In the genomic region with DNA sequence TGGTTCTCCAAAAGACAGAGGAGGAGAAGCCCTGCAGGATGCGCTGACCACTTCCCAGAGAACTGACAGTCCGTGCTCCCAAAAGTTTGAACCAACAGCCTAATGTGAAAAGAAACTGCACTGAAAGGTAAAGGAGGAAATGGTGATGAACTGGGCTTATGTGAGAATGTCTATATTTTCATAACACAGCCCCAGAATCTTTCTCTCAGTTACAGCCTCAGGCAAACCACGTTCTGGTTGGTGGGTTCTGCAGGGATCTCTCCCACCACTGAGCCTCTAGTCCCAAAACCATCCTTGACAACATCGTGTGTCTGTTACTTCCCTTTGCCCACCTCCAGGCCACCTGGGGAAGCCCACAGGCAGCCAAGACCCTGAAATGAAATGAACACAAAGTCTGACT, we compare ENCODE assay signal across 11 cellular contexts. TPM values are rescaled to one million over a fixed set of nuclear protein-coding genes. Genes with fewer than 3 reads are reported as not detected.
DNase-seq lines count a peak whose midpoint lies in the region; ATAC-seq lines count a peak whose summit lies in the region.
"Had no signal": no experiment of that assay in that cellular context is flagged by ENCODE, and none has a peak within 500 bp of the region (broad histone marks: within the 10 kb centered on the region; RNA-seq: fewer than 3 reads in every experiment).

No MANE protein-coding gene starts in this region.

- peaks cover 33% of the 10 kb centered on the region for H3K79me2 ChIP-seq in GM23248 (ENCODE audit: insufficient read depth)

- H3K36me3 ChIP-seq in GM23248 (ENCODE audit: low read depth) (peaks cover 60% of the 10 kb centered on the region), adipocyte (ENCODE audit: control insufficient read depth, insufficient read depth, low read length, severe bottlenecking) (peaks cover 70% of the 10 kb centered on the region), skeletal muscle tissue (ENCODE audit: control insufficient read depth in 3 of 3, insufficient read depth in 3 of 3, low read length in 3 of 3) (peaks cover 21 to 50% (median 41%) of the 10 kb centered on the region in 3 donors)

- no peaks in the 10 kb centered on the region; the same call in 1 of the 2 replicates for H4K20me1 ChIP-seq in GM23248 (ENCODE audit: insufficient read depth)

- H3K4me1 Mint-ChIP-seq in activated naive CD8-positive, alpha-beta T cell treated with anti-CD3 and anti-CD28 coated beads, Interleukin-2, amount 50 U/mL, for 24 hours, result peaks cover 10% of the 10 kb centered on the region

- H3K27ac ChIP-seq in GM23248, result peak overlapping the region; percentile 99
- peak overlapping the region; percentile 77 for H3K27ac ChIP-seq in skeletal muscle tissue (ENCODE audit: low read depth, low read length)

- peaks cover 2% of the 10 kb centered on the region for H3K27me3 Mint-ChIP-seq in activated naive CD8-positive, alpha-beta T cell treated with anti-CD3 and anti-CD28 coated beads, Interleukin-2, amount 50 U/mL, for 24 hours

- no peaks in the 10 kb centered on the region for H3K9me3 Mint-ChIP-seq in activated naive CD8-positive, alpha-beta T cell treated with anti-CD3 and anti-CD28 coated beads, Interleukin-2, amount 50 U/mL, for 24 hours
- H3K9me3 Mint-ChIP-seq: activated naive CD8-positive, alpha-beta T cell treated with anti-CD3 and anti-CD28 coated beads, Interleukin-2, amount 10 ng/mL, durations not matched to agents 7 days and 5 days had no signal

- H3K27ac Mint-ChIP-seq in activated naive CD8-positive, alpha-beta T cell treated with anti-CD3 and anti-CD28 coated beads, Interleukin-2, amount 50 U/mL, for 24 hours, result no peak overlapping the region
- H3K27ac Mint-ChIP-seq: activated naive CD8-positive, alpha-beta T cell treated with anti-CD3 and anti-CD28 coated beads, Interleukin-2, amount 10 ng/mL, durations not matched to agents 7 days and 5 days had no signal

- H3K27me3 ChIP-seq in GM23248 (replicated peaks; ENCODE audit: insufficient read depth), result no peaks in the 10 kb centered on the region
- no peaks in the 10 kb centered on the region for H3K27me3 ChIP-seq in adipocyte (replicated peaks; ENCODE audit: control insufficient read depth, insufficient read depth, low read length)
- H3K27me3 ChIP-seq in skeletal muscle tissue (ENCODE audit: control insufficient read depth in 3 of 3, insufficient read depth in 3 of 3, low read length in 3 of 3), result no peaks in the 10 kb centered on the region

- no peak overlapping the region for H3K4me3 Mint-ChIP-seq in activated naive CD8-positive, alpha-beta T cell treated with anti-CD3 and anti-CD28 coated beads, Interleukin-2, amount 50 U/mL, for 24 hours
- H3K4me3 Mint-ChIP-seq: activated naive CD8-positive, alpha-beta T cell treated with anti-CD3 and anti-CD28 coated beads, Interleukin-2, amount 10 ng/mL, durations not matched to agents 7 days and 5 days had no signal

- H3K4me2 ChIP-seq in GM23248 (ENCODE audit: unreplicated experiment), result no peak overlapping the region

- peaks cover 94% of the 10 kb centered on the region for H3F3A ChIP-seq in GM23248 (ENCODE audit: insufficient read depth)

- H3K9ac ChIP-seq in GM23248 (peak overlapping the region; percentile 72), adipocyte (ENCODE audit: low read length) (peak overlapping the region; percentile 80), skeletal muscle tissue (ENCODE audit: low read depth in 1 of 3, low read length in 3 of 3) (peak overlapping the region in 1 of 3 donors; percentile 76)

- in situ Hi-C loops in GM23248 (cut with MboI), result loop anchor here (5.0 kb wide), 1 partner anchor 79 kb away; no protein-coding TSS in a partner anchor

- no peaks in the 10 kb centered on the region for H3K9me3 ChIP-seq in GM23248 (ENCODE audit: low read depth)
- no peaks in the 10 kb centered on the region for H3K9me3 ChIP-seq in adipocyte (ENCODE audit: control insufficient read depth, low read length)
- no peaks in the 10 kb centered on the region for H3K9me3 ChIP-seq in skeletal muscle tissue (ENCODE audit: control insufficient read depth in 3 of 3, low read length in 3 of 3)

- H3K9me2 ChIP-seq in GM23248 (ENCODE audit: insufficient read depth), result no peaks in the 10 kb centered on the region

- no peaks in the 10 kb centered on the region for H3K36me3 Mint-ChIP-seq in activated naive CD8-positive, alpha-beta T cell treated with anti-CD3 and anti-CD28 coated beads, Interleukin-2, amount 50 U/mL, for 24 hours (ENCODE audit: low read depth)
- H3K36me3 Mint-ChIP-seq: activated naive CD8-positive, alpha-beta T cell treated with anti-CD3 and anti-CD28 coated beads, Interleukin-2, amount 10 ng/mL, durations not matched to agents 7 days and 5 days had no signal

- DNase-seq in GM23248 (no peak), adipocyte (ENCODE audit: low read depth) (no peak), DMS53 (lab: John Stamatoyannopoulos, UW) (no peak)
- no peak for DNase-seq in activated naive CD8-positive, alpha-beta T cell treated with anti-CD3 and anti-CD28 coated beads, Interleukin-2, amount 50 U/mL, for 24 hours
- no peak for DNase-seq in activated CD4-positive, alpha-beta T cell treated with anti-CD3 and anti-CD28 coated beads, Interleukin-2, amount 50 U/mL, for 48 hours
- DNase-seq: activated naive CD8-positive, alpha-beta T cell treated with anti-CD3 and anti-CD28 coated beads, Interleukin-2, amount 10 ng/mL, durations not matched to agents 7 days and 5 days; DMS79 treated with DMSO at 0.1 percent for 48 hours; T1000 had no signal

- WGBS in GM23248 (ENCODE audit: low coverage in 1 of 2, low lambda C conversion rate in 2 of 2, missing lambda C conversion rate in 2 of 2), 2 experiments, result 76% methylated on average over 4 of the region's 4 CpGs

- no peak overlapping the region for H3K4me3 ChIP-seq in GM23248
- no peak overlapping the region for H3K4me3 ChIP-seq in adipocyte (ENCODE audit: low read length)
- no peak overlapping the region for H3K4me3 ChIP-seq in skeletal muscle tissue (ENCODE audit: low read length in 3 of 3)

- H2AFZ ChIP-seq in GM23248, result no peak overlapping the region

- peak; percentile 43 for ATAC-seq in GM18502 (IDR thresholded peaks at IDR 0.05; ENCODE audit: poor library complexity, unreplicated experiment)
- no peak for ATAC-seq in activated naive CD8-positive, alpha-beta T cell treated with anti-CD3 and anti-CD28 coated beads, Interleukin-2, amount 50 U/mL, for 24 hours
- no peak for ATAC-seq in GM18861 (IDR thresholded peaks at IDR 0.05; ENCODE audit: unreplicated experiment)

- H3K4me1 ChIP-seq in GM23248 (ENCODE audit: insufficient read depth), result peaks cover 70% of the 10 kb centered on the region
- H3K4me1 ChIP-seq in adipocyte (ENCODE audit: control insufficient read depth, insufficient read depth, low read length), result peaks cover 76% of the 10 kb centered on the region
- H3K4me1 ChIP-seq in skeletal muscle tissue (ENCODE audit: control insufficient read depth in 3 of 3, insufficient read depth in 3 of 3, low read length in 3 of 3), result peaks cover 44 to 50% (median 45%) of the 10 kb centered on the region in 3 donors

RNA-seq across cellular contexts. Expression of a gene that starts 23.9 kb away (rescaled TPM):
- 5,563 and 6,520 TPM in 2 replicates for total RNA-seq in GM23248 (2014; rRNA removed; shearing (Covaris generic))
- 20,092 and 20,398 TPM in 2 replicates for polyA plus RNA-seq in GM23248 (2016; fragmentation: Nextera tagmentation; extraction: Ambion mirVana)
- total RNA-seq in skeletal muscle tissue, result 1,314 TPM
